ENCODE assay signal across 27 cellular contexts in the genomic region with DNA sequence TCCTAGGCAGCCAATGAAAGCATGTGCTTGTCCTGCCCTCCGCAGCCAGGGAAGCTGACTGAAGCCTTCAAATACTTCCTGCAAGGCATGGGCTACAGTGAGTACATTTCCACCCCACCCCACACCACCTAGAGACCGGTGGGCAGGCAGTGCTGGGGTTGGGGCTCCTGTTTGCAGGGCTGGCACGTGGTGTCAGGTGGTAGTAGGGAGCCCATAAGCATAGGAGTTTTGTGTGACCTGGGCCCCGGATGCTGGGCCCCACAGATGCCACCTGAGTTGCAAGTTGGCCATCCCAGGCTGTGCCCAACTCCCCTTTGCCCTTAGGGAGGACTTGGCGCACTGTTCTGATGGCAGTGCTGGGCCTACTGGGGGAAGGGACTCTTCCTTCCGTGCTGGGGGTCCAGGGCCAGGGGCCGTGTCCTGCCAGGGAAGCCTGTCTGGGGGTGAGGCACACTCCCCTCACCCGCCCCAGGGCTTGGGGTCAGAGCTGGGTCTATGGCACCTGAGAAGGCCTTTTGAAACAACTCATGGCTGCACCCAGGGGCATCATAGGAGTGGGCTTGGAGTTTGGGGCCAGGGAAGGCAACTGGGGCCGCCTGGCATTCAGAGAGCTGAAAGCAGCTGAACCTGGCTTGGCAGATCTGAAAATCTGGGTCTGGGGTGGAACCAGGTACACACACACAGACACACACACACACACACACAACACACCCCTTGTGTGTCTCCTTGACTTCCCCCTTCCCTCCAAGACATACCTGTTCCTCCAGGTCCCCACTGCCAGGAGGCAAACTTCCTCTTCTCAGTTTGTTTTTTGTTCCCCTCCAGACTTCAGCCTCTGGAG. TPM values are rescaled to one million over a fixed set of nuclear protein-coding genes. Genes with fewer than 3 reads are reported as not detected.
DNase-seq lines count a peak whose midpoint lies in the region; ATAC-seq and TF ChIP-seq lines count a peak whose summit lies in the region.
"Had no signal": no experiment of that assay in that cellular context is flagged by ENCODE, and none has a peak within 500 bp of the region (broad histone marks: within the 10 kb centered on the region; RNA-seq: fewer than 3 reads in every experiment).

No MANE protein-coding gene starts in this region.

- no peak for TF ChIP-seq CTCF in VCaP (conservative IDR thresholded peaks at IDR 0.05)
- no peak for TF ChIP-seq CTCF in lower lobe of right lung (IDR thresholded peaks at IDR 0.05)
- TF ChIP-seq CTCF in vagina (IDR thresholded peaks at IDR 0.05), result no peak

- H3K4me3 ChIP-seq in lower lobe of right lung (no peak overlapping the region), vagina (no peak overlapping the region)
- H3K4me3 ChIP-seq: A549, coronary artery, esophagus muscularis mucosa, PC-9, uterus had no signal

- no peaks in the 10 kb centered on the region for H3K36me3 Mint-ChIP-seq in activated T-cell treated with anti-CD3 and anti-CD28 coated beads, Interleukin-2, amount 50 U/mL, for 4 hours (ENCODE audit: insufficient read depth)
- peaks cover 4 to 12% of the 10 kb centered on the region in 2 donors for H3K36me3 Mint-ChIP-seq in stimulated activated naive B cell treated with anti-CD40 and anti-IgM and Interleukin-4, amounts not matched to agents 10 μg/mL and 1 μg/mL and 100 μg/mL, for 72 hours
- H3K36me3 Mint-ChIP-seq in naive thymus-derived CD8-positive, alpha-beta T cell, result no peaks in the 10 kb centered on the region
- H3K36me3 Mint-ChIP-seq: activated naive CD4-positive, alpha-beta T cell treated with anti-CD3 and anti-CD28 coated beads, Interleukin-2, amount 50 U/mL, for 72 hours; CD8-positive, alpha-beta T cell; mesothelial cell of epicardium; naive B cell had no signal

- DNase-seq in activated T-cell treated with anti-CD3 and anti-CD28 coated beads, Interleukin-2, amount 50 U/mL, for 48 hours, result peak; percentile 14 to 17
- no peak for DNase-seq in activated T-cell treated with anti-CD3 and anti-CD28 coated beads, Interleukin-2, amount 50 U/mL, for 4 hours
- DNase-seq in lower lobe of right lung (peak; percentile 41), vagina (ENCODE audit: extremely low spot score in 2 of 2) (no peak), HUDEP-2 (lab: John Stamatoyannopoulos, UW; ENCODE audit: unreplicated experiment in 76 of 76) (no peak)
- no peak for DNase-seq in stimulated activated naive B cell treated with anti-CD40 and anti-IgM and Interleukin-4, amounts not matched to agents 10 μg/mL and 1 μg/mL and 100 μg/mL, for 72 hours
- no peak for DNase-seq in naive thymus-derived CD8-positive, alpha-beta T cell
- DNase-seq: activated CD4-positive, alpha-beta T cell treated with anti-CD3 and anti-CD28 coated beads for 48 hours; AML-193; DMS 273 treated with DMSO at 0.1 percent for 48 hours; foreskin keratinocyte; naive B cell; NCI-H1048; NCI-H1694 treated with DMSO at 0.1 percent for 48 hours; NCI-H2171 treated with DMSO at 0.1 percent for 48 hours; NCI-H524; PC-9; SHP77; uterus had no signal

- intact Hi-C loops in lower lobe of right lung (cut with DNase I) (no loop called here), vagina (cut with DNase I) (loop anchor here (10.0 kb wide), 2 partner anchors 125 to 225 kb away; a partner anchor contains a TSS)

- H3K4me1 Mint-ChIP-seq in activated T-cell treated with anti-CD3 and anti-CD28 coated beads, Interleukin-2, amount 50 U/mL, for 4 hours (ENCODE audit: low read depth), result peaks cover 2% of the 10 kb centered on the region
- H3K4me1 Mint-ChIP-seq in stimulated activated naive B cell treated with anti-CD40 and anti-IgM and Interleukin-4, amounts not matched to agents 10 μg/mL and 1 μg/mL and 100 μg/mL, for 72 hours, result peaks cover 7 to 21% of the 10 kb centered on the region in 2 donors
- peaks cover 0 to 17% (median 5%) of the 10 kb centered on the region in 4 donors for H3K4me1 Mint-ChIP-seq in naive thymus-derived CD8-positive, alpha-beta T cell

- H3K9me3 Mint-ChIP-seq in activated T-cell treated with anti-CD3 and anti-CD28 coated beads, Interleukin-2, amount 50 U/mL, for 4 hours, result no peaks in the 10 kb centered on the region
- H3K9me3 Mint-ChIP-seq in stimulated activated naive B cell treated with anti-CD40 and anti-IgM and Interleukin-4, amounts not matched to agents 10 μg/mL and 1 μg/mL and 100 μg/mL, for 72 hours, result no peaks in the 10 kb centered on the region
- no peaks in the 10 kb centered on the region for H3K9me3 Mint-ChIP-seq in naive thymus-derived CD8-positive, alpha-beta T cell
- H3K9me3 Mint-ChIP-seq: activated naive CD4-positive, alpha-beta T cell treated with anti-CD3 and anti-CD28 coated beads, Interleukin-2, amount 50 U/mL, for 72 hours; activated T-helper 17 cell treated with anti-CD3 and anti-CD28 coated beads, Interleukin-2, amount 50 U/mL, for 72 hours; CD8-positive, alpha-beta T cell; mesothelial cell of epicardium; naive B cell had no signal

- H3K27ac ChIP-seq in VCaP (peak overlapping the region; percentile 28; the same call in 1 of the 2 replicates), lower lobe of right lung (no peak overlapping the region), vagina (no peak overlapping the region)
- H3K27ac ChIP-seq: A549, coronary artery, esophagus muscularis mucosa, foreskin keratinocyte, PC-9, uterus had no signal

- POLR2A ChIA-PET in naive thymus-derived CD8-positive, alpha-beta T cell (lab: Charles Lee), result no interaction called here

- H3K4me1 ChIP-seq in lower lobe of right lung, result peaks cover 4% of the 10 kb centered on the region
- peaks cover 4% of the 10 kb centered on the region for H3K4me1 ChIP-seq in vagina
- H3K4me1 ChIP-seq: foreskin keratinocyte, uterus had no signal

- H3K36me3 ChIP-seq in lower lobe of right lung (no peaks in the 10 kb centered on the region), vagina (no peaks in the 10 kb centered on the region)
- H3K36me3 ChIP-seq: uterus had no signal

- no peaks in the 10 kb centered on the region for H3K9me3 ChIP-seq in lower lobe of right lung
- H3K9me3 ChIP-seq in vagina, result no peaks in the 10 kb centered on the region
- H3K9me3 ChIP-seq: A549, esophagus muscularis mucosa, uterus had no signal

- no peak for ATAC-seq in activated T-cell treated with anti-CD3 and anti-CD28 coated beads, Interleukin-2, amount 50 U/mL, for 4 hours
- no peak for ATAC-seq in lower lobe of right lung
- ATAC-seq in stimulated activated naive B cell treated with anti-CD40 and anti-IgM and Interleukin-4, amounts not matched to agents 10 μg/mL and 1 μg/mL and 100 μg/mL, for 72 hours (replicated peaks), result no peak
- ATAC-seq in naive thymus-derived CD8-positive, alpha-beta T cell, result no peak
- ATAC-seq: A549; activated naive CD4-positive, alpha-beta T cell treated with anti-CD3 and anti-CD28 coated beads, Interleukin-2, amount 50 U/mL, for 72 hours; activated T-helper 17 cell treated with anti-CD3 and anti-CD28 coated beads, Interleukin-2, amount 50 U/mL, for 72 hours; CD8-positive, alpha-beta T cell; foreskin keratinocyte had no signal

- no peaks in the 10 kb centered on the region for H3K27me3 Mint-ChIP-seq in activated T-cell treated with anti-CD3 and anti-CD28 coated beads, Interleukin-2, amount 50 U/mL, for 4 hours (ENCODE audit: low read depth)
- H3K27me3 Mint-ChIP-seq in stimulated activated naive B cell treated with anti-CD40 and anti-IgM and Interleukin-4, amounts not matched to agents 10 μg/mL and 1 μg/mL and 100 μg/mL, for 72 hours, result peaks cover 0 to 4% of the 10 kb centered on the region in 2 donors
- H3K27me3 Mint-ChIP-seq in naive thymus-derived CD8-positive, alpha-beta T cell, result no peaks in the 10 kb centered on the region
- H3K27me3 Mint-ChIP-seq: activated T-helper 17 cell treated with anti-CD3 and anti-CD28 coated beads, Interleukin-2, amount 50 U/mL, for 72 hours had no signal

- peak overlapping the region; percentile 20 for H3K27ac Mint-ChIP-seq in stimulated activated naive B cell treated with anti-CD40 and anti-IgM and Interleukin-4, amounts not matched to agents 10 μg/mL and 1 μg/mL and 100 μg/mL, for 72 hours
- peak overlapping the region in 2 of 10 donors; percentile 34 to 38 for H3K27ac Mint-ChIP-seq in naive thymus-derived CD8-positive, alpha-beta T cell
- H3K27ac Mint-ChIP-seq: activated naive CD4-positive, alpha-beta T cell treated with anti-CD3 and anti-CD28 coated beads, Interleukin-2, amount 50 U/mL, for 72 hours; activated T-helper 17 cell treated with anti-CD3 and anti-CD28 coated beads, Interleukin-2, amount 50 U/mL, for 72 hours; CD8-positive, alpha-beta T cell; mesothelial cell of epicardium had no signal

- TF ChIP-seq POLR2A in vagina (IDR thresholded peaks at IDR 0.05), result no peak

- H3K27me3 ChIP-seq in lower lobe of right lung (ENCODE audit: low read depth) (no peaks in the 10 kb centered on the region), vagina (no peaks in the 10 kb centered on the region)
- H3K27me3 ChIP-seq: foreskin keratinocyte, uterus had no signal

- no peak overlapping the region for H3K4me3 Mint-ChIP-seq in activated T-cell treated with anti-CD3 and anti-CD28 coated beads, Interleukin-2, amount 50 U/mL, for 4 hours
- no peak overlapping the region for H3K4me3 Mint-ChIP-seq in stimulated activated naive B cell treated with anti-CD40 and anti-IgM and Interleukin-4, amounts not matched to agents 10 μg/mL and 1 μg/mL and 100 μg/mL, for 72 hours
- H3K4me3 Mint-ChIP-seq in naive thymus-derived CD8-positive, alpha-beta T cell, result no peak overlapping the region
- H3K4me3 Mint-ChIP-seq: activated T-helper 17 cell treated with anti-CD3 and anti-CD28 coated beads, Interleukin-2, amount 50 U/mL, for 72 hours; CD8-positive, alpha-beta T cell; mesothelial cell of epicardium had no signal

RNA-seq across cellular contexts. Expression of a gene that starts 5.8 kb away (rescaled TPM):
- 10 to 100 TPM; 31.7 to 36.5 (median 33.3) TPM for total RNA-seq in activated T-cell treated with anti-CD3 and anti-CD28 coated beads, Interleukin-2, amount 50 U/mL, for 4 hours
- 17.3 TPM for total RNA-seq in lower lobe of right lung
- total RNA-seq in naive thymus-derived CD8-positive, alpha-beta T cell, result 10 to 100 TPM; 38.6 to 45.6 TPM
- polyA plus RNA-seq in naive thymus-derived CD8-positive, alpha-beta T cell, result 10 to 100 TPM in 2 of 3 donors, 1 to 10 TPM in 1; 9.8 to 14.5 (median 11.6) TPM
- 79.1 TPM for total RNA-seq in vagina

RNA-seq across cellular contexts. Expression of a gene that starts 9.5 kb away (rescaled TPM):
- under 1 TPM; 0.54 to 0.91 (median 0.84) TPM for total RNA-seq in activated T-cell treated with anti-CD3 and anti-CD28 coated beads, Interleukin-2, amount 50 U/mL, for 4 hours
- total RNA-seq in lower lobe of right lung, result 47.9 TPM
- total RNA-seq in naive thymus-derived CD8-positive, alpha-beta T cell, result 1 to 10 TPM; 1.5 to 1.6 TPM
- polyA plus RNA-seq in naive thymus-derived CD8-positive, alpha-beta T cell, result under 1 TPM in 2 of 3 donors, not detected in 1; 0.13 to 0.56 TPM
- 128 TPM for total RNA-seq in vagina
- total RNA-seq: CD8-positive, alpha-beta T cell had no signal

Comparison
In these comparisons a context has a peak if more than half of its experiments do, and no peak if none do; other contexts are left out.
1. DNase-seq: peak in activated T-cell treated with anti-CD3 and anti-CD28 coated beads, Interleukin-2, amount 50 U/mL, for 48 hours (2 of 2) and lower lobe of right lung (single experiment); none in activated T-cell treated with anti-CD3 and anti-CD28 coated beads, Interleukin-2, amount 50 U/mL, for 4 hours (single experiment), stimulated activated naive B cell treated with anti-CD40 and anti-IgM and Interleukin-4, amounts not matched to agents 10 μg/mL and 1 μg/mL and 100 μg/mL, for 72 hours (single experiment), naive thymus-derived CD8-positive, alpha-beta T cell (0 of 10), vagina (0 of 2) and HUDEP-2 (0 of 76).
2. RNA of a gene that starts 9.5 kb away (total RNA-seq): 128 TPM in vagina (single experiment) and 47.9 TPM in lower lobe of right lung (single experiment); 1.5 to 1.6 TPM in naive thymus-derived CD8-positive, alpha-beta T cell and 0.54 to 0.91 TPM in activated T-cell treated with anti-CD3 and anti-CD28 coated beads, Interleukin-2, amount 50 U/mL, for 4 hours; every median in the first group is over 10 times any median in the second.